Comparison of ENCODE assay signal across 16 cellular contexts in the genomic region with DNA sequence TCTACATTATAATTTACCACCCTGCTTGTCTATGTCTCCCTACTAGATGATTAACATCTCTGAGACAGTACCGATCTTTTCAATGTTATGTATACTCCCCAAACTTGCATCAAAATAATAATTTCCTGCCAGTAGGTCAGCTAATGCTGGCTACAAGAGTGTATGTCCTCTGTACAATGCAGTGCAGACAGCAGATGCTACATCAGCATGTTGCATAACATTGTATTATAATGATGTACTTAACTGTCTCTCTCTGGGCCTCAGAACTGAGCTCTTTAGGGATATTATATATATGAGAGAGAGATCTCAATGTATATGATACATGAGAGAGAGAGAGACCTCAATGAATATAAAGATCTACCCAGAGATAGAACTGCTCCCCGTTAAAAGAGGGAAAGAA.
"Had no signal": no experiment of that assay in that cellular context is flagged by ENCODE, and none has a peak within 500 bp of the region (broad histone marks: within the 10 kb centered on the region; RNA-seq: fewer than 3 reads in every experiment).

No MANE protein-coding gene starts in this region.

- H3K36me3 ChIP-seq: ascending aorta, gastroesophageal sphincter, heart left ventricle, spleen, WERI-Rb-1 had no signal

- H3K4me3 ChIP-seq: ascending aorta, coronary artery, gastroesophageal sphincter, heart left ventricle, spleen had no signal

- H3K36me3 Mint-ChIP-seq: immature natural killer cell, natural killer cell had no signal

- H3K9me3 ChIP-seq: ascending aorta, gastroesophageal sphincter, heart left ventricle, spleen had no signal

- H2AFZ ChIP-seq: parathyroid adenoma had no signal

- H3K27me3 ChIP-seq: ascending aorta, gastroesophageal sphincter, heart left ventricle, spleen had no signal

- ATAC-seq: activated T-cell treated with anti-CD3 and anti-CD28 coated beads, Interleukin-2, amount 50 U/mL, for 72 hours; gastroesophageal sphincter; stimulated activated naive B cell treated with anti-CD40 and anti-IgM and Interleukin-4, amounts not matched to agents 10 μg/mL and 1 μg/mL and 100 μg/mL, for 72 hours had no signal

- H3K27ac ChIP-seq: ascending aorta, coronary artery, gastroesophageal sphincter, heart left ventricle, parathyroid adenoma, spleen, WERI-Rb-1 had no signal

- H3K27ac Mint-ChIP-seq: activated naive CD4-positive, alpha-beta T cell treated with anti-CD3 and anti-CD28 coated beads, Interleukin-2, amount 50 U/mL, for 24 hours; activated T-cell treated with anti-CD3 and anti-CD28 coated beads, Interleukin-2, amount 50 U/mL, for 72 hours; immature natural killer cell; natural killer cell; stimulated activated naive B cell treated with anti-CD40 and anti-IgM and Interleukin-4, amounts not matched to agents 10 μg/mL and 1 μg/mL and 100 μg/mL, for 72 hours had no signal

- H3K4me3 Mint-ChIP-seq: activated naive CD4-positive, alpha-beta T cell treated with anti-CD3 and anti-CD28 coated beads, Interleukin-2, amount 50 U/mL, for 24 hours; activated T-cell treated with anti-CD3 and anti-CD28 coated beads, Interleukin-2, amount 50 U/mL, for 72 hours; central memory CD8-positive, alpha-beta T cell; immature natural killer cell; natural killer cell; stimulated activated naive B cell treated with anti-CD40 and anti-IgM and Interleukin-4, amounts not matched to agents 10 μg/mL and 1 μg/mL and 100 μg/mL, for 72 hours had no signal

- DNase-seq: activated CD4-positive, alpha-beta T cell treated with anti-CD3 and anti-CD28 coated beads for 1 hour; activated effector memory CD4-positive, alpha-beta T cell treated with anti-CD3 and anti-CD28 coated beads, Interleukin-2, amount 50 U/mL, for 16 hours; activated T-cell treated with anti-CD3 and anti-CD28 coated beads, Interleukin-2, amount 50 U/mL, for 72 hours; heart left ventricle; immature natural killer cell; natural killer cell; spleen; stimulated activated naive B cell treated with anti-CD40 and anti-IgM and Interleukin-4, amounts not matched to agents 10 μg/mL and 1 μg/mL and 100 μg/mL, for 72 hours; T-helper 2 cell; WERI-Rb-1 had no signal

- H3K27me3 Mint-ChIP-seq: activated naive CD4-positive, alpha-beta T cell treated with anti-CD3 and anti-CD28 coated beads, Interleukin-2, amount 50 U/mL, for 24 hours; central memory CD8-positive, alpha-beta T cell; stimulated activated naive B cell treated with anti-CD40 and anti-IgM and Interleukin-4, amounts not matched to agents 10 μg/mL and 1 μg/mL and 100 μg/mL, for 72 hours had no signal
